In the genomic region with DNA sequence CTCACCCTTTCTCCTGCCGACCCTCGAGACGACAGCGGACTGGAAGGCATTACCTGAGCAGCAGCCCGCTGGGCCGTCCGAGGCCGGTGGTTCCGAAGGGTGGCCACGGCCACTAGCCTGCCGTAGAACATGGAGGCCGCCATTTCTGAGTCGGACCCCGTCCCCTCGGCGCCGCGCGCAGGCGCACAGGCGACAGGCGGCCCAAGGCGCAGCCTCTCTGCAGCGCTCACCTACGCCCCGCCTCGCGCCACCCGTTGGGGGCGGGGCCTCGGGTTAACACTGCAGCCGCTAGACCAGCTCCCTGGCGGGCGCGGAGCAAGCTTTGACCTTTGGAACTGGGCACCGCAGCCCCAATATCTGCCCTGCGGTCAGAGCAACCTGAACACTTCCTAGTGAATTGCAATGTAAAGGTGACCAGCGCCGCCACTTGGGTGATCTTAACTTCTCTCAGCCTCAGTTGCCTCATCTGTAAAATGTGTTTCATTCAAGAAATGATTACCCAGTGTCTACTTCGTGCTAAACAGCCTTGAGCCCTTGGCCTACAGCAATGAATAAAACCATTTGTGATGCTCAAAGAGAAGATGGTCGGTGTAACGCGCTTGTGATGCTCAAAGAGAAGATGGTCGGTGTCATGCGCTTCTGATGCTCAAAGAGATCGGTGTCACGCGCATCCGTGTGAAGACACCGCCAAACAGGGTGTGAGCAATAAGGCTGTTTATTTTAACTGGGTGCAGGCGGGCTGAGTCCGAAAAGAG, we compare ENCODE assay signal across 8 cellular contexts. TPM values are rescaled to one million over a fixed set of nuclear protein-coding genes. Genes with fewer than 3 reads are reported as not detected.
A peak's percentile ranks its signal among the peaks of the same experiment; 100 is the strongest.
DNase-seq lines count a peak whose midpoint lies in the region; ATAC-seq and TF ChIP-seq lines count a peak whose summit lies in the region.

A gene (minus strand): TSS at position 147 of the 755 bp plus-strand sequence. CDS start 4 bp downstream, at position 143.

- H3K9me3 ChIP-seq in adrenal gland (replicated peaks in 1 of 3) (no peaks in the 10 kb centered on the region), heart right ventricle (no peaks in the 10 kb centered on the region), upper lobe of left lung (no peaks in the 10 kb centered on the region)

- peak within 1 kb of the TSS in 4 of 5 donors; percentile 28 to 90 (median 77) for H3K27ac ChIP-seq in adrenal gland
- peak within 1 kb of the TSS; percentile 43 to 95 (median 87) for H3K27ac ChIP-seq in heart right ventricle
- peak within 1 kb of the TSS; percentile 77 to 90 (median 82) for H3K27ac ChIP-seq in upper lobe of left lung

- no peak for TF ChIP-seq EP300 in upper lobe of left lung (IDR thresholded peaks at IDR 0.05)

- H3K4me1 ChIP-seq in adrenal gland (replicated peaks in 1 of 2): peaks cover 0 to 24% of the 10 kb centered on the region in 2 donors
- H3K4me1 ChIP-seq in heart right ventricle: peaks cover 0 to 48% (median 24%) of the 10 kb centered on the region in 9 donors
- peaks cover 10 to 19% (median 15%) of the 10 kb centered on the region in 4 donors for H3K4me1 ChIP-seq in upper lobe of left lung

- intact Hi-C loops in adrenal gland (cut with DNase I): no loop called here
- intact Hi-C loops in heart right ventricle (cut with DNase I): no loop called here
- intact Hi-C loops in posterior vena cava (cut with DNase I): no loop called here

- WGBS in adrenal gland, 4 donors: 7 to 29% (median 17%) methylated on average over 16 to 52 of the region's 52 CpGs
- WGBS in heart right ventricle, 2 donors: 6 to 9% methylated on average over 46 to 52 of the region's 52 CpGs
- WGBS in upper lobe of left lung, 2 donors: 5 to 16% methylated on average over 33 to 45 of the region's 52 CpGs

- peak; percentile 99 for DNase-seq in GM13976 (ENCODE audit: low spot score)
- peak; percentile 28 for DNase-seq in NCI-H1436 treated with DMSO at 0.1 percent for 48 hours (lab: John Stamatoyannopoulos, UW)
- DNase-seq in T-helper 1 cell: peak; percentile 68 to 93 (median 83)
- peak; percentile 89 to 94 (median 91) for DNase-seq in adrenal gland
- peak; percentile 89 to 93 for DNase-seq in heart right ventricle
- DNase-seq in posterior vena cava (ENCODE audit: low spot score): peak; percentile 97
- peak; percentile 94 to 98 for DNase-seq in upper lobe of left lung

- H3K4me3 ChIP-seq in adrenal gland (peak within 1 kb of the TSS; percentile 36 to 99 (median 67)), heart right ventricle (peak within 1 kb of the TSS; percentile 58 to 99 (median 90)), upper lobe of left lung (peak within 1 kb of the TSS; percentile 62 to 98 (median 88))

- in situ Hi-C loops in GM13976 (cut with MboI; ENCODE audit: low sequenced_read_pairs, unreplicated experiment): no loop called here

- no peak for TF ChIP-seq CTCF in GM13976 (IDR thresholded peaks at IDR 0.05; ENCODE audit: borderline replicate concordance, control extremely low read depth, extremely low read depth, insufficient read depth, missing control alignments)
- TF ChIP-seq CTCF in adrenal gland (IDR thresholded peaks at IDR 0.05): no peak
- peak in 1 of 9 donors; percentile 3 for TF ChIP-seq CTCF in heart right ventricle (IDR thresholded peaks at IDR 0.05)
- TF ChIP-seq CTCF in upper lobe of left lung (IDR thresholded peaks at IDR 0.05): peak in 1 of 6 experiments; percentile 41

- H3K36me3 ChIP-seq in adrenal gland (replicated peaks in 1 of 2) (no peaks in the 10 kb centered on the region), heart right ventricle (peaks cover 0 to 17% (median 1%) of the 10 kb centered on the region in 9 donors), upper lobe of left lung (peaks cover 0 to 3% (median under 1%) of the 10 kb centered on the region in 4 donors)

- TF ChIP-seq POLR2A in adrenal gland (IDR thresholded peaks at IDR 0.05) (peak in 1 of 2 donors; percentile 56), upper lobe of left lung (IDR thresholded peaks at IDR 0.05) (peak in 2 of 4 donors; percentile 38 to 75)

- H3K27me3 ChIP-seq in adrenal gland (no peaks in the 10 kb centered on the region), heart right ventricle (no peaks in the 10 kb centered on the region), upper lobe of left lung (no peaks in the 10 kb centered on the region)

- ATAC-seq in HG02840 (IDR thresholded peaks at IDR 0.05; ENCODE audit: low FRiP score, unreplicated experiment): peak; percentile 97
- ATAC-seq in heart right ventricle: peak; percentile 99 to 100 (median 100)
- peak; percentile 100 for ATAC-seq in upper lobe of left lung (ENCODE audit: low FRiP score in 2 of 2)

RNA-seq across cellular contexts. Expression of the gene that starts here (rescaled TPM):
- total RNA-seq in adrenal gland: 10 to 100 TPM; 37.0 to 67.0 (median 55.3) TPM
- polyA plus RNA-seq in adrenal gland: 100 to 1,000 TPM in 1 of 3 donors, 10 to 100 TPM in 2; 20.4 to 104 (median 24.2) TPM
- total RNA-seq in heart right ventricle: 100 to 1,000 TPM in 9 of 10 donors, 10 to 100 TPM in 1; 90.6 to 172 (median 154) TPM
- polyA plus RNA-seq in heart right ventricle: 10 to 100 TPM; 21.2 to 67.7 TPM
- 10 to 100 TPM; 41.8 to 44.1 TPM for total RNA-seq in posterior vena cava
- total RNA-seq in upper lobe of left lung: 10 to 100 TPM; 15.0 to 67.4 (median 33.4) TPM

Comparison
In these comparisons a context has a peak if more than half of its experiments do, and no peak if none do; other contexts are left out.
1. Peak in every context shown above with its lines: DNase-seq, ATAC-seq, H3K4me3 ChIP-seq and H3K27ac ChIP-seq.
2. DNase-seq: peak in every context shown above with its lines; median percentile 99 in GM13976; 97 in posterior vena cava; 96 in upper lobe of left lung; 91 in adrenal gland; 91 in heart right ventricle; 83 in T-helper 1 cell; 28 in NCI-H1436 treated with DMSO at 0.1 percent for 48 hours.